ENCODE assay signal across 10 cellular contexts in the genomic region with DNA sequence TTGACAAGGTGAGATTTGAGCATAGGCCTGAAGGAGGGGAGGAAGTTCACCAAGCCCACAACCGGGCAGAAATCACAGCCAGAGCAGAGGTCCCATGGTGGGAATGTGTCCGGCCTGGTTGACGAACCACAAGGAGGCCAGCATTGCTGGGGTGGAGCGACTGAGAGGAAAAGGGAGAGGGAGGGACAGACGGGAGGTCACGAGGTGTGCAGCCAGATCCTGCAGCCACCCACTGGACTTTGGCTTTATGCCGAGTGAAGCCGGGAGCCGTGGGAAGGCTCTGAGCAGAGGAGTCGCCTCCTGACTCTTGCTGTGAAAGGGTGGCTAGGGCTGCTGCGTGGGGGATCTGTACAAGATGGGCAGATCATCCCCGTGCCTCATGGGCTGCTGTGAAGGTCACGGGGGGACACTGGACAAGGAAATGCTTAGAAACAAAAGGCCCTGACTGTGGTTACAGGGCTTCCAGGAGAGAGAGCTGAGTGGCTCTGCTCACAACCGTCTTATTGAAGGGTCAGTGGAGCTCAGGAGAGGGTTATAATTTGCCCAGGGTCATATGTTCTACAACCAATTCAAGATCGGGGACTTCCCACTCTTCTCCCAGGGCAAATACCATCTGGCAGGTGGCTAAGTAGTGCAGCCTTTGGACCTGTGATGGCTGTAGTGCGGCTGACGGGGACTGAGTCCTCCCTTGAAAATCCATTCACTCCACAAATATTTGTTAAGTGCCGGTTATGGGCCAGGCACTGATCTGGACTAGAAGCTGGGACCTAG.
A peak's percentile ranks its signal among the peaks of the same experiment; 100 is the strongest.
DNase-seq lines count a peak whose midpoint lies in the region; TF ChIP-seq lines count a peak whose summit lies in the region.
"Had no signal": no experiment of that assay in that cellular context is flagged by ENCODE, and none has a peak within 500 bp of the region (broad histone marks: within the 10 kb centered on the region; RNA-seq: fewer than 3 reads in every experiment).

No MANE protein-coding gene starts in this region.

- TF ChIP-seq CTCF in cardiac fibroblast (IDR thresholded peaks at IDR 0.05; ENCODE audit: low read depth, low read length): no peak

- no peak overlapping the region for H3K4me3 ChIP-seq in cardiac fibroblast (replicated peaks in 1 of 2; ENCODE audit: low read depth in 2 of 2, low read length in 2 of 2)
- H3K4me3 ChIP-seq: PC-9 had no signal

- peak; percentile 81 for DNase-seq in DMS53 (lab: John Stamatoyannopoulos, UW)
- DNase-seq in cardiac fibroblast (ENCODE audit: low read depth in 2 of 2): peak; percentile 55 to 81
- peak; percentile 44 for DNase-seq in inferior parietal cortex (ENCODE audit: extremely low spot score)
- DNase-seq in putamen (ENCODE audit: low spot score): peak; percentile 65
- DNase-seq in D341Med (ENCODE audit: low spot score): no peak
- no peak for DNase-seq in SHP77 (lab: John Stamatoyannopoulos, UW)
- DNase-seq in UCSD-AML1 (lab: John Stamatoyannopoulos, UW; ENCODE audit: unreplicated experiment): no peak
- DNase-seq in NCI-H2081 (lab: John Stamatoyannopoulos, UW): no peak
- DNase-seq: BE2C, PC-9 had no signal

Comparison
In these comparisons a context has a peak if more than half of its experiments do, and no peak if none do; other contexts are left out.
1. DNase-seq: peak in DMS53 (single experiment), cardiac fibroblast (2 of 2), inferior parietal cortex (single experiment) and putamen (single experiment); none in D341Med (single experiment), SHP77 (0 of 2), UCSD-AML1 (single experiment) and NCI-H2081 (0 of 2).